Comparison of ENCODE assay signal across 34 cellular contexts in the genomic region with DNA sequence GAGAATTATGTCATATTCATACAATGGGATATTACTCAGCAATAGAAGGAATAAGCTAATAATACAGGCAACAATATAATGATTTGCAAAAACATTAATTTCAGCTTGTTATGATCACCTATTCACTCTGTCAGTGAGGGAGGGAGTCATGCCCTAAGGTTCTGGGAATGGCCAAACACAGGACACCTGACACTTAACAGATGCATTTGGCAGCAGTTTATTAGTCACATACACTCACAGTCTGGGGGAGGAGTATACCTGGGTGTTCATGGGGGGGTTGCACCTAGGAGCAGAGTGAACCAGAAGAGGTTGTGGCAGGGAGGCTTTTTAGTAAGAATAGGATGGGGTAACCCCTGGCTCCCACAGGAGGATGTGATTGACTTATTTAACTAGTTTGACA. TPM values are rescaled to one million over a fixed set of nuclear protein-coding genes. Genes with fewer than 3 reads are reported as not detected.
"Had no signal": no experiment of that assay in that cellular context is flagged by ENCODE, and none has a peak within 500 bp of the region (broad histone marks: within the 10 kb centered on the region; RNA-seq: fewer than 3 reads in every experiment).

No MANE protein-coding gene starts in this region.

- H3K9ac ChIP-seq: neural progenitor cell had no signal

- H3K27me3 ChIP-seq: left lung, neural progenitor cell, neutrophil, sigmoid colon, tibial nerve, uterus had no signal

- H3K4me3 ChIP-seq: left lung, lung, neural progenitor cell, sigmoid colon, tibial nerve, uterus had no signal

- H3K9me3 ChIP-seq: left lung, neutrophil, sigmoid colon, tibial nerve, uterus had no signal

- DNase-seq: hypothalamus; islet precursor cell; left lung; mesendoderm; naive B cell; natural killer cell; nephron progenitor cell; occipital lobe; retina; right cardiac atrium; sigmoid colon; small intestine; stimulated activated CD4-positive, alpha-beta T cell treated with anti-CD3 and anti-CD28 coated beads, Interleukin-1b, Interleukin-23, amount 100 ng/mL, for 48 hours; stimulated activated CD4-positive, alpha-beta T cell treated with anti-CD3 and anti-CD28 coated beads, Interleukin-2, amount 100 ng/mL, for 48 hours; stimulated activated CD4-positive, alpha-beta T cell treated with anti-CD3 and anti-CD28 coated beads, Interleukin-4, amount 100 ng/mL, for 4 hours; stimulated activated CD8-positive, alpha-beta memory T cell treated with anti-CD3 and anti-CD28 coated beads, Interleukin-4, amount 100 ng/mL, for 48 hours; stimulated activated naive CD4-positive, alpha-beta T cell treated with Interleukin-2 at 50 U/mL for 16 hours; stimulated activated naive CD8-positive, alpha-beta T cell treated with anti-CD3 and anti-CD28 coated beads, Interleukin-15, amount 100 ng/mL, for 72 hours; substantia nigra; uterus had no signal

- H3K27ac ChIP-seq: left lung, neural progenitor cell, neutrophil, sigmoid colon, tibial nerve, uterus had no signal

- H2AFZ ChIP-seq: neural progenitor cell had no signal

- ATAC-seq: left lung; natural killer cell; right cardiac atrium; stimulated activated memory B cell treated with anti-CD40 and anti-IgM and Interleukin-4, amounts not matched to agents 10 μg/mL and 1 μg/mL and 100 μg/mL, for 72 hours; stimulated activated naive CD8-positive, alpha-beta T cell treated with anti-CD3 and anti-CD28 coated beads, Interleukin-15, amount 100 ng/mL, for 72 hours had no signal

- H3K4me2 ChIP-seq: neural progenitor cell had no signal

- H3K36me3 ChIP-seq: left lung, neural progenitor cell, neutrophil, sigmoid colon, tibial nerve, uterus had no signal

- H3K4me1 ChIP-seq: left lung, neural progenitor cell, sigmoid colon, tibial nerve, uterus had no signal

RNA-seq across cellular contexts. Expression of gene SERPINA7, which starts 38.3 kb away (rescaled TPM):
- total RNA-seq: kidney epithelial cell, left lung, lower leg skin, lung, mesothelial cell of epicardium, mononuclear cell, natural killer cell, occipital lobe, osteocyte, progenitor cell of endocrine pancreas, pulmonary artery endothelial cell, right cardiac atrium, sigmoid colon, temporal lobe, tibial nerve, ureter, uterus had no signal
- polyA plus RNA-seq: lung, right cardiac atrium, sigmoid colon had no signal
